ENCODE assay signal across 1 cellular context in genomic region chr13:68588623-68589022, GRCh38.
TF ChIP-seq lines count a peak whose summit lies in the region.

No MANE protein-coding gene starts in this region.

TF ChIP-seq in GM12878, 131 proteins besides CTCF, POLR2A, EP300 and RAD21 (continued from another document and continues in another):
- no peak for TF ChIP-seq RELB (IDR thresholded peaks at IDR 0.05; ENCODE audit: low read depth)
- TF ChIP-seq BRCA1 (IDR thresholded peaks at IDR 0.05; ENCODE audit: low read depth, low read length), result no peak
- TF ChIP-seq MXI1 (IDR thresholded peaks at IDR 0.05; ENCODE audit: low read depth, low read length), result no peak
- 0 out of 2 replicates have a peak, but pooled peaks have one; percentile 25 for TF ChIP-seq BMI1 (IDR thresholded peaks at IDR 0.05; ENCODE audit: borderline replicate concordance)
- TF ChIP-seq TCF12 (IDR thresholded peaks at IDR 0.05; ENCODE audit: low read depth, low read length), result no peak
- TF ChIP-seq NFYA (IDR thresholded peaks at IDR 0.05; ENCODE audit: borderline replicate concordance, low read depth, low read length), result no peak
- TF ChIP-seq ZZZ3 (IDR thresholded peaks at IDR 0.05; ENCODE audit: control insufficient read depth, insufficient read length, low read depth), result no peak
- no peak for TF ChIP-seq WRNIP1 (IDR thresholded peaks at IDR 0.05; ENCODE audit: borderline replicate concordance, low read depth, low read length)
- TF ChIP-seq SIN3A (IDR thresholded peaks at IDR 0.05; ENCODE audit: low read depth, low read length), result no peak
- no peak for TF ChIP-seq USF1 (IDR thresholded peaks at IDR 0.05; ENCODE audit: borderline replicate concordance, extremely low read length, insufficient read depth, low read depth, low read length)
- TF ChIP-seq NFXL1 (IDR thresholded peaks at IDR 0.05; ENCODE audit: borderline replicate concordance), result no peak
- no peak for TF ChIP-seq ZNF687 (IDR thresholded peaks at IDR 0.05)
- no peak for TF ChIP-seq ZBED1 (IDR thresholded peaks at IDR 0.05; ENCODE audit: borderline replicate concordance)
- no peak for TF ChIP-seq POU2F2 (IDR thresholded peaks at IDR 0.05; ENCODE audit: borderline replicate concordance, low read depth, low read length)
- peak; percentile 89 for TF ChIP-seq DPF2 (IDR thresholded peaks at IDR 0.05)
- no peak for TF ChIP-seq CEBPZ (IDR thresholded peaks at IDR 0.05; ENCODE audit: low read depth, low read length)
- no peak for TF ChIP-seq CREM (IDR thresholded peaks at IDR 0.05; ENCODE audit: low read depth)
- no peak for TF ChIP-seq NRF1 (conservative IDR thresholded peaks at IDR 0.05; ENCODE audit: low read depth, low read length)
- TF ChIP-seq BHLHE40 (IDR thresholded peaks at IDR 0.05; ENCODE audit: borderline replicate concordance in 1 of 2, low read depth in 2 of 2, low read length in 1 of 2), result peak; percentile 59 to 85
- no peak for TF ChIP-seq CHD2 (IDR thresholded peaks at IDR 0.05; ENCODE audit: borderline replicate concordance, low read depth, low read length)
- no peak for TF ChIP-seq STAT3 (IDR thresholded peaks at IDR 0.05; ENCODE audit: low read depth, low read length)
- no peak for TF ChIP-seq MEF2A (IDR thresholded peaks at IDR 0.05; ENCODE audit: insufficient read depth, low read depth, low read length)
- TF ChIP-seq TARDBP (IDR thresholded peaks at IDR 0.05; ENCODE audit: borderline replicate concordance), result no peak
- TF ChIP-seq ASH2L (IDR thresholded peaks at IDR 0.05; ENCODE audit: borderline replicate concordance, low read depth), result no peak
- TF ChIP-seq ZNF592 (IDR thresholded peaks at IDR 0.05), result no peak
- TF ChIP-seq E4F1 (IDR thresholded peaks at IDR 0.05; ENCODE audit: borderline replicate concordance, partially characterized antibody), result no peak
- peak; percentile 64; the same call in 1 of the 2 replicates for TF ChIP-seq SPI1 (IDR thresholded peaks at IDR 0.05; ENCODE audit: borderline replicate concordance, insufficient read depth, low read depth, low read length)
- TF ChIP-seq CHD4 (IDR thresholded peaks at IDR 0.05), result no peak
- no peak for TF ChIP-seq PBX3 (IDR thresholded peaks at IDR 0.05; ENCODE audit: insufficient replicate concordance, low read depth, low read length)
- 0 out of 2 replicates have a peak, but pooled peaks have one; percentile 45 for TF ChIP-seq IRF4 (IDR thresholded peaks at IDR 0.05; ENCODE audit: low read depth, low read length)
- TF ChIP-seq NR2F1 (conservative IDR thresholded peaks at IDR 0.05), result peak; percentile 36; the same call in 1 of the 2 replicates
- TF ChIP-seq PRDM15 (CRISPR knock-in tag; IDR thresholded peaks at IDR 0.05), result no peak
- TF ChIP-seq E2F4 (IDR thresholded peaks at IDR 0.05; ENCODE audit: low read depth, low read length), result no peak
- no peak for TF ChIP-seq PML (IDR thresholded peaks at IDR 0.05; ENCODE audit: low read length)
